In genomic region chr1:201260648-201261311, GRCh38 we compare ENCODE assay signal across 18 cellular contexts. TPM values are rescaled to one million over a fixed set of nuclear protein-coding genes. Genes with fewer than 3 reads are reported as not detected.
A peak's percentile ranks its signal among the peaks of the same experiment; 100 is the strongest.
DNase-seq lines count a peak whose midpoint lies in the region; ATAC-seq and TF ChIP-seq lines count a peak whose summit lies in the region.
"Had no signal": no experiment of that assay in that cellular context is flagged by ENCODE, and none has a peak within 500 bp of the region (broad histone marks: within the 10 kb centered on the region; RNA-seq: fewer than 3 reads in every experiment).

No MANE protein-coding gene starts in this region.

- H3K27me3 ChIP-seq in IMR-90 (ENCODE audit: control insufficient read depth, insufficient read depth, low read length) = peaks cover 2% of the 10 kb centered on the region; the same call in 1 of the 2 replicates
- no peaks in the 10 kb centered on the region for H3K27me3 ChIP-seq in WERI-Rb-1 (ENCODE audit: insufficient read depth, low read depth, severe bottlenecking)
- peaks cover 22% of the 10 kb centered on the region for H3K27me3 ChIP-seq in iPS-15b (ENCODE audit: control insufficient read depth, insufficient read depth, low read length)
- H3K27me3 ChIP-seq in transverse colon = peaks cover 19% of the 10 kb centered on the region
- H3K27me3 ChIP-seq: body of pancreas, pancreas had no signal

- no peak overlapping the region for H3K56ac ChIP-seq in IMR-90 (ENCODE audit: extremely low read depth, insufficient read depth, low read length)

- in situ Hi-C loops in IMR-90 (cut with MboI; ENCODE audit: low sequenced_read_pairs) (loop anchor here (5.0 kb wide), 1 partner anchor 92 kb away; no protein-coding TSS in a partner anchor), transverse colon (cut with MboI; ENCODE audit: low pct_ligation_motif_present in 1 of 4, low pct_unique_long_range_greater_than_20kb in 1 of 4, low sequenced_read_pairs in 3 of 4) (loop anchor here in 3 of 4 donors (10.0 to 25.0 kb wide), 2 partner anchors 94 to 102 kb away; no protein-coding TSS in a partner anchor)

- dilution Hi-C loops in IMR-90 (cut with HindIII; ENCODE audit: low sequenced_read_pairs, unreplicated experiment) = no loop called here

- CTCF ChIA-PET in IMR-90 (lab: Yijun Ruan, JAX) = no interaction called here

- POLR2A ChIA-PET in IMR-90 (lab: Charles Lee; ENCODE audit: unreplicated experiment) = no interaction called here

- H3K4me3 ChIP-seq in IMR-90 (ENCODE audit: insufficient read depth, low read depth, low read length) (no peak overlapping the region), WERI-Rb-1 (ENCODE audit: low read depth, low read length) (no peak overlapping the region), iPS-15b (ENCODE audit: low read depth, low read length) (peak overlapping the region; percentile 71), skin epidermis (no peak overlapping the region), transverse colon (no peak overlapping the region)
- H3K4me3 ChIP-seq: body of pancreas, tibial nerve had no signal

- H2BK20ac ChIP-seq in IMR-90 (ENCODE audit: low read depth, low read length) = no peak overlapping the region

- H3K14ac ChIP-seq in IMR-90 (replicated peaks; ENCODE audit: low read depth, low read length) = no peak overlapping the region

- H4K20me1 ChIP-seq in IMR-90 (ENCODE audit: insufficient read depth, low read length) = no peaks in the 10 kb centered on the region

- TF ChIP-seq RAD21 in IMR-90 (IDR thresholded peaks at IDR 0.05; ENCODE audit: low read length) = no peak

- intact Hi-C loops in IMR-90 (cut with micrococcal nuclease) = loop anchor here (10.0 kb wide), 1 partner anchor 1174 kb away; no protein-coding TSS in a partner anchor
- intact Hi-C loops in transverse colon (cut with DNase I; ENCODE audit: low total_unique reads) = no loop called here

- H3K4me3 Mint-ChIP-seq in T-helper 2 cell treated with Interferon-gamma antibody and Interleukin-4, amounts not matched to agents 5 μg/mL and 100 μg/mL, for 36 hours = no peak overlapping the region
- H3K4me3 Mint-ChIP-seq: activated T-helper 17 cell treated with anti-CD3 and anti-CD28 coated beads, Interleukin-2, amount 50 U/mL, for 72 hours had no signal

- no peak overlapping the region for H2AK5ac ChIP-seq in IMR-90 (ENCODE audit: low read depth, low read length)

- H3K27me3 Mint-ChIP-seq in T-helper 2 cell treated with Interferon-gamma antibody and Interleukin-4, amounts not matched to agents 5 μg/mL and 100 μg/mL, for 36 hours (ENCODE audit: low read depth) = peaks cover 8% of the 10 kb centered on the region

- H3K9ac ChIP-seq in IMR-90 (ENCODE audit: low read depth, low read length) (no peak overlapping the region), iPS-15b (ENCODE audit: low read depth, low read length) (no peak overlapping the region)

- no peak overlapping the region for H2BK120ac ChIP-seq in IMR-90 (ENCODE audit: low read depth, low read length)

- H3K9me3 Mint-ChIP-seq in T-helper 2 cell treated with Interferon-gamma antibody and Interleukin-4, amounts not matched to agents 5 μg/mL and 100 μg/mL, for 36 hours = no peaks in the 10 kb centered on the region
- H3K9me3 Mint-ChIP-seq: activated T-helper 17 cell treated with anti-CD3 and anti-CD28 coated beads, Interleukin-2, amount 50 U/mL, for 72 hours had no signal

- DNase-seq in IMR-90 = no peak
- DNase-seq in WERI-Rb-1 = peak; percentile 11
- no peak for DNase-seq in transverse colon
- DNase-seq in T-helper 2 cell treated with Interferon-gamma antibody and Interleukin-4, amounts not matched to agents 5 μg/mL and 100 μg/mL, for 36 hours (ENCODE audit: low spot score) = no peak
- DNase-seq: activated CD4-positive, CD25-positive, alpha-beta regulatory T cell treated with anti-CD3 and anti-CD28 coated beads, Interleukin-2, amount 50 U/mL, for 72 hours; AML-193; body of pancreas; heart right ventricle; lower lobe of right lung; NCI-H524 had no signal

- 0 out of 2 replicates have a peak, but pooled peaks cover 8% of the 10 kb centered on the region for H3K9me1 ChIP-seq in IMR-90 (ENCODE audit: insufficient read depth, low read length)

- no peaks in the 10 kb centered on the region for H3K79me1 ChIP-seq in IMR-90 (ENCODE audit: low read depth in 1 of 2, low read length in 2 of 2)

- no peak overlapping the region for H3K18ac ChIP-seq in IMR-90 (ENCODE audit: low read depth, low read length)

- ATAC-seq in IMR-90 (ENCODE audit: low read depth) = no peak
- no peak for ATAC-seq in HG03135 (IDR thresholded peaks at IDR 0.05; ENCODE audit: unreplicated experiment)
- ATAC-seq: activated T-helper 17 cell treated with anti-CD3 and anti-CD28 coated beads, Interleukin-2, amount 50 U/mL, for 72 hours; SK-N-SH treated with all-trans-retinoic acid at 6 μM for 48 hours had no signal

- no peak overlapping the region for H2BK5ac ChIP-seq in IMR-90 (ENCODE audit: low read depth, low read length, poor library complexity, severe bottlenecking)

- peaks cover 6% of the 10 kb centered on the region for H3K4me1 ChIP-seq in IMR-90 (ENCODE audit: control insufficient read depth, insufficient read depth, low read length)
- H3K4me1 ChIP-seq in iPS-15b (ENCODE audit: control insufficient read depth, insufficient read depth, low read length) = peaks cover 6% of the 10 kb centered on the region
- H3K4me1 ChIP-seq in transverse colon = peaks cover 6 to 11% (median 10%) of the 10 kb centered on the region in 4 donors
- H3K4me1 ChIP-seq: pancreas had no signal

- H2BK15ac ChIP-seq in IMR-90 (ENCODE audit: low read depth, low read length) = no peak overlapping the region; the same call in 2 of the 3 replicates

- no peaks in the 10 kb centered on the region for H3K9me3 ChIP-seq in IMR-90 (ENCODE audit: control insufficient read depth, insufficient read depth, low read length)
- peaks cover 5% of the 10 kb centered on the region for H3K9me3 ChIP-seq in WERI-Rb-1 (ENCODE audit: severe bottlenecking)
- H3K9me3 ChIP-seq in iPS-15b (ENCODE audit: control insufficient read depth, insufficient read depth, low read length) = no peaks in the 10 kb centered on the region
- no peaks in the 10 kb centered on the region for H3K9me3 ChIP-seq in transverse colon
- H3K9me3 ChIP-seq: body of pancreas, heart right ventricle, lower lobe of right lung, pancreas, tibial nerve had no signal

- no peak overlapping the region for H3K4me2 ChIP-seq in IMR-90 (ENCODE audit: low read depth, low read length)

- TF ChIP-seq POLR2A in IMR-90 (IDR thresholded peaks at IDR 0.05; ENCODE audit: low read depth, low read length) = no peak
- no peak for TF ChIP-seq POLR2A in transverse colon (IDR thresholded peaks at IDR 0.05)

- H3K27ac Mint-ChIP-seq in T-helper 2 cell treated with Interferon-gamma antibody and Interleukin-4, amounts not matched to agents 5 μg/mL and 100 μg/mL, for 36 hours = no peak overlapping the region
- H3K27ac Mint-ChIP-seq: activated T-helper 17 cell treated with anti-CD3 and anti-CD28 coated beads, Interleukin-2, amount 50 U/mL, for 72 hours had no signal

- H4K5ac ChIP-seq in IMR-90 (ENCODE audit: low read depth, low read length) = no peak overlapping the region

- no peak overlapping the region for H4K91ac ChIP-seq in IMR-90 (ENCODE audit: insufficient read depth, low read depth, low read length)

- H3K36me3 ChIP-seq in IMR-90 (ENCODE audit: control insufficient read depth, insufficient read depth, low read length) (no peaks in the 10 kb centered on the region), WERI-Rb-1 (no peaks in the 10 kb centered on the region), iPS-15b (ENCODE audit: control insufficient read depth, insufficient read depth, low read length) (no peaks in the 10 kb centered on the region), transverse colon (no peaks in the 10 kb centered on the region)
- H3K36me3 ChIP-seq: heart right ventricle, lower lobe of right lung, pancreas, tibial nerve had no signal

- no peak overlapping the region for H3K23ac ChIP-seq in IMR-90 (ENCODE audit: low read depth, low read length)

- TF ChIP-seq EP300 in transverse colon (IDR thresholded peaks at IDR 0.05; ENCODE audit: low read depth) = no peak

- no peaks in the 10 kb centered on the region for H3K4me1 Mint-ChIP-seq in T-helper 2 cell treated with Interferon-gamma antibody and Interleukin-4, amounts not matched to agents 5 μg/mL and 100 μg/mL, for 36 hours (ENCODE audit: low read depth)
- H3K4me1 Mint-ChIP-seq: activated T-helper 17 cell treated with anti-CD3 and anti-CD28 coated beads, Interleukin-2, amount 50 U/mL, for 72 hours had no signal

- BruUV-seq in IMR-90 (replicated peaks; lab: Mats Ljungman, UMichigan) = no TSS peak

- H3K4ac ChIP-seq in IMR-90 (ENCODE audit: low read depth, low read length) = no peak overlapping the region

- H2AK9ac ChIP-seq in IMR-90 (replicated peaks; ENCODE audit: low read depth, low read length, poor library complexity) = peak overlapping the region; percentile 3

- 100% methylated on average over 1 of the region's 8 CpGs; no CpG with 5 or more reads in 1 of the 2 experiments for whole genome bisulfite sequencing in IMR-90 (ENCODE audit: extremely low coverage in 2 of 2, insufficient read length in 1 of 2), 2 experiments
- WGBS in transverse colon (ENCODE audit: low coverage in 1 of 2), 2 donors = 89 to 92% methylated on average over 4 to 8 of the region's 8 CpGs

- no peak overlapping the region for H4K8ac ChIP-seq in IMR-90 (ENCODE audit: low read depth in 2 of 2, low read length in 2 of 2)

- TF ChIP-seq CTCF in IMR-90 (conservative IDR thresholded peaks at IDR 0.05; ENCODE audit: low read depth, low read length) (no peak), WERI-Rb-1 (IDR thresholded peaks at IDR 0.05; ENCODE audit: low read depth, low read length) (no peak), transverse colon (IDR thresholded peaks at IDR 0.05) (no peak)

- H3K27ac ChIP-seq in IMR-90 (ENCODE audit: insufficient read depth, low read length) = no peak overlapping the region
- H3K27ac ChIP-seq in WERI-Rb-1 = no peak overlapping the region
- H3K27ac ChIP-seq in skin epidermis = peak overlapping the region in 18 of 21 experiments; percentile 6 to 85 (median 70)
- no peak overlapping the region for H3K27ac ChIP-seq in transverse colon
- H3K27ac ChIP-seq: body of pancreas, HL-60, lower lobe of right lung, pancreas, tibial nerve had no signal

- no peaks in the 10 kb centered on the region for H3K36me3 Mint-ChIP-seq in T-helper 2 cell treated with Interferon-gamma antibody and Interleukin-4, amounts not matched to agents 5 μg/mL and 100 μg/mL, for 36 hours (ENCODE audit: low read depth)

- no peak overlapping the region for H2AFZ ChIP-seq in IMR-90 (replicated peaks; ENCODE audit: low read length, poor library complexity)

TF ChIP-seq in IMR-90, 13 proteins besides CTCF, POLR2A, EP300 and RAD21 (continues in another document):
- no peak for TF ChIP-seq BHLHE40 (IDR thresholded peaks at IDR 0.05; ENCODE audit: low read depth, low read length)
- no peak for TF ChIP-seq MAZ (IDR thresholded peaks at IDR 0.05; ENCODE audit: borderline replicate concordance, low read depth, low read length)
- no peak for TF ChIP-seq FOS (IDR thresholded peaks at IDR 0.05; ENCODE audit: low read depth, low read length)
- TF ChIP-seq MAFK (IDR thresholded peaks at IDR 0.05; ENCODE audit: low read depth, low read length) = no peak

RNA-seq across cellular contexts. Expression of gene PKP1, which starts 22.5 kb away (rescaled TPM):
- total RNA-seq in IMR-90 (2012; rRNA removed) (under 0.01 and 0.18 TPM in 2 replicates), transverse colon (under 1 TPM in 2 of 4 donors, not detected in 2; 0.14 to 0.32 TPM)
- polyA plus RNA-seq in IMR-90 (2012; rRNA removed) = 0.16 and 0.36 TPM in 2 replicates
- polyA plus RNA-seq in IMR-90 (2012; cell fraction: cytosol; rRNA removed) = 0.16 and 0.26 TPM in 2 replicates
- polyA plus RNA-seq in IMR-90 (2012; cell fraction: nucleus; rRNA removed; ENCODE audit: low replicate concordance) = 0.18 and 0.20 TPM in 2 replicates
- total RNA-seq: activated T-helper 17 cell treated with anti-CD3 and anti-CD28 coated beads, Interleukin-2, amount 50 U/mL, for 72 hours had no signal

Comparison
In these comparisons a context has a peak if more than half of its experiments do, and no peak if none do; other contexts are left out.
1. H3K27ac ChIP-seq: peak in skin epidermis (18 of 21); none in IMR-90 (single experiment), WERI-Rb-1 (single experiment) and transverse colon (0 of 4).